In genomic region chr11:70930215-70930614, GRCh38 we compare ENCODE assay signal across 37 cellular contexts.
DNase-seq lines count a peak whose midpoint lies in the region; ATAC-seq, FAIRE-seq and TF ChIP-seq lines count a peak whose summit lies in the region.
"Had no signal": no experiment of that assay in that cellular context is flagged by ENCODE, and none has a peak within 500 bp of the region (broad histone marks: within the 10 kb centered on the region; RNA-seq: fewer than 3 reads in every experiment).

No MANE protein-coding gene starts in this region.

- ATAC-seq in HepG2 (no peak), right lobe of liver (no peak), K562 (no peak), HG02642 (IDR thresholded peaks at IDR 0.05; ENCODE audit: poor library complexity, unreplicated experiment) (no peak)
- ATAC-seq: A549; CD8-positive, alpha-beta T cell had no signal

- POLR2A ChIA-PET in HepG2 (lab: Yijun Ruan, JAX) (no interaction called here), K562 (lab: Yijun Ruan, JAX) (no interaction called here)

- no peak overlapping the region for H3K4me2 ChIP-seq in HepG2 (ENCODE audit: low read depth, low read length)
- H3K4me2 ChIP-seq in K562 (ENCODE audit: insufficient read depth, low read length), result no peak overlapping the region
- H3K4me2 ChIP-seq: A549; BLaER1; BLaER1 treated with 17β-estradiol and CSF1 and Interleukin-3, amounts not matched to agents 10 nM and 100 nM had no signal

- H3K9ac ChIP-seq in HepG2 (ENCODE audit: insufficient read depth, low read depth, low read length) (no peak overlapping the region), K562 (ENCODE audit: insufficient read depth in 1 of 2, low read depth in 2 of 2, low read length in 2 of 2) (no peak overlapping the region), kidney (ENCODE audit: low read length in 2 of 2) (no peak overlapping the region)
- H3K9ac ChIP-seq: BLaER1; BLaER1 treated with 17β-estradiol and CSF1 and Interleukin-3, amounts not matched to agents 10 nM and 100 nM had no signal

- FAIRE-seq in HepG2 (lab: Jason Lieb, UNC), result no peak
- no peak for FAIRE-seq in K562 (lab: Jason Lieb, UNC)
- peak; percentile 18 for FAIRE-seq in bronchial epithelial cell (lab: Jason Lieb, UNC)
- FAIRE-seq in kidney (lab: Jason Lieb, UNC), result no peak
- FAIRE-seq: A204.1, A549, D721Med had no signal

- intact Hi-C loops in HepG2 (cut with micrococcal nuclease; ENCODE audit: unreplicated experiment) (no loop called here), right lobe of liver (cut with DNase I) (no loop called here), K562 (cut with micrococcal nuclease) (no loop called here), kidney (cut with DNase I) (no loop called here)

- no peak for TF ChIP-seq CTCF in HepG2 (CRISPR knock-in tag; IDR thresholded peaks at IDR 0.05)
- TF ChIP-seq CTCF in right lobe of liver (IDR thresholded peaks at IDR 0.05), result no peak
- TF ChIP-seq CTCF in K562 (IDR thresholded peaks at IDR 0.05 in 2 of 3, conservative IDR thresholded peaks at IDR 0.05 in 1 of 3; ENCODE audit: insufficient read depth in 2 of 3, low read depth in 1 of 3, low read length in 3 of 3), result no peak
- TF ChIP-seq CTCF in bronchial epithelial cell (IDR thresholded peaks at IDR 0.05; ENCODE audit: insufficient read depth, low read length, severe bottlenecking), result no peak
- TF ChIP-seq CTCF in kidney (IDR thresholded peaks at IDR 0.05; ENCODE audit: borderline replicate concordance, extremely low read depth, insufficient read depth), result no peak
- no peak for TF ChIP-seq CTCF in osteocyte (IDR thresholded peaks at IDR 0.05)

- no peak for DNase-seq in HepG2 (ENCODE audit: low spot score)
- no peak for DNase-seq in right lobe of liver
- no peak for DNase-seq in K562 (ENCODE audit: extremely low read depth in 1 of 4, low spot score in 3 of 4)
- no peak for DNase-seq in bronchial epithelial cell (ENCODE audit: low read depth)
- peak; percentile 35 for DNase-seq in kidney
- DNase-seq in osteocyte (ENCODE audit: extremely low spot score, unreplicated experiment), result no peak
- no peak for DNase-seq in NOMO-1 (lab: John Stamatoyannopoulos, UW; ENCODE audit: unreplicated experiment in 2 of 2)
- DNase-seq: 8988T; ACHN; AML-193; BE2C; C1 segment of cervical spinal cord; Caco-2; Calu3; CD4-positive, alpha-beta memory T cell; CD4-positive, alpha-beta T cell; CD4-positive, CD25-positive, alpha-beta regulatory T cell; CD8-positive, alpha-beta memory T cell; CD8-positive, alpha-beta T cell; COR-L47; DMS 273 treated with DMSO at 0.1 percent for 48 hours; DMS153; DMS53; DMS79; DMS79 treated with DMSO at 0.1 percent for 48 hours; DND-41; EL had no signal

- no peak overlapping the region for H3K27ac Mint-ChIP-seq in osteocyte (ENCODE audit: unreplicated experiment)
- H3K27ac Mint-ChIP-seq: B cell; CD14-positive monocyte; CD4-positive, alpha-beta memory T cell; CD4-positive, alpha-beta T cell; CD4-positive, CD25-positive, alpha-beta regulatory T cell; CD8-positive, alpha-beta T cell had no signal

- no peak overlapping the region for H2AFZ ChIP-seq in HepG2 (ENCODE audit: low read length)
- H2AFZ ChIP-seq in K562 (ENCODE audit: low read depth, low read length), result no peak overlapping the region

- no peak overlapping the region for H3K4me3 Mint-ChIP-seq in osteocyte (ENCODE audit: unreplicated experiment)
- H3K4me3 Mint-ChIP-seq: B cell; CD4-positive, alpha-beta memory T cell; CD4-positive, alpha-beta T cell; CD4-positive, CD25-positive, alpha-beta regulatory T cell; CD8-positive, alpha-beta memory T cell; CD8-positive, alpha-beta T cell had no signal

- no peak overlapping the region for H3K27ac ChIP-seq in HepG2 (ENCODE audit: extremely low read length, insufficient read depth, low read length)
- H3K27ac ChIP-seq in right lobe of liver, result no peak overlapping the region
- no peak overlapping the region for H3K27ac ChIP-seq in K562 (ENCODE audit: extremely low read depth, low read depth, low read length)
- H3K27ac ChIP-seq in kidney (ENCODE audit: low read depth in 2 of 2, low read length in 2 of 2), result no peak overlapping the region
- H3K27ac ChIP-seq: 22Rv1; A549; BLaER1; BLaER1 treated with 17β-estradiol and CSF1 and Interleukin-3, amounts not matched to agents 10 nM and 100 nM; C4-2B had no signal

- no peaks in the 10 kb centered on the region for H3K36me3 Mint-ChIP-seq in osteocyte (ENCODE audit: unreplicated experiment)
- H3K36me3 Mint-ChIP-seq: CD14-positive monocyte; CD4-positive, alpha-beta memory T cell; CD4-positive, CD25-positive, alpha-beta regulatory T cell; CD8-positive, alpha-beta memory T cell; CD8-positive, alpha-beta T cell had no signal

- H3K9me1 ChIP-seq in K562 (ENCODE audit: control insufficient read depth, insufficient read depth, low read length), result no peaks in the 10 kb centered on the region

- H3K9me3 ChIP-seq in HepG2 (ENCODE audit: low read length) (no peaks in the 10 kb centered on the region), right lobe of liver (no peaks in the 10 kb centered on the region), K562 (replicated peaks; ENCODE audit: control insufficient read depth, insufficient read depth, low read depth, low read length) (no peaks in the 10 kb centered on the region), kidney (ENCODE audit: control insufficient read depth in 1 of 2, low read length in 2 of 2) (peaks cover 0 to 2% of the 10 kb centered on the region in 2 donors)
- H3K9me3 ChIP-seq: BE2C, BLaER1 had no signal

- TF ChIP-seq EP300 in HepG2 (IDR thresholded peaks at IDR 0.05; ENCODE audit: low read depth in 2 of 2, low read length in 2 of 2) (no peak), HepG2 (CRISPR knock-in tag; IDR thresholded peaks at IDR 0.05; ENCODE audit: borderline replicate concordance) (no peak), K562 (IDR thresholded peaks at IDR 0.05; ENCODE audit: low read length) (no peak)

- H3K79me2 ChIP-seq in HepG2 (ENCODE audit: insufficient read depth, low read length) (peaks cover 4% of the 10 kb centered on the region), K562 (ENCODE audit: control insufficient read depth, insufficient read depth, low read length) (no peaks in the 10 kb centered on the region)

- CTCF ChIA-PET in HepG2 (lab: Yijun Ruan, JAX; ENCODE audit: low intra/inter-chr PET ratio, low total read pairs), result no interaction called here
- CTCF ChIA-PET in K562 (lab: Yijun Ruan, JAX; ENCODE audit: low intra/inter-chr PET ratio), result no interaction called here

- in situ Hi-C loops in HepG2 (cut with HindIII; ENCODE audit: extremely low pct_ligation_motif_present, low pct_unique_long_range_greater_than_20kb), result no loop called here
- in situ Hi-C loops in K562 (cut with MboI), result no loop called here

- peaks cover 5% of the 10 kb centered on the region; the same call in 1 of the 2 replicates for H4K20me1 ChIP-seq in HepG2 (ENCODE audit: insufficient read depth, low read length)
- H4K20me1 ChIP-seq in K562 (replicated peaks; ENCODE audit: control insufficient read depth, insufficient read depth, low read length), result no peaks in the 10 kb centered on the region
- H4K20me1 ChIP-seq: BLaER1; BLaER1 treated with 17β-estradiol and CSF1 and Interleukin-3, amounts not matched to agents 10 nM and 100 nM had no signal

- 97% methylated on average over 3 of the region's 3 CpGs for WGBS in HepG2 (ENCODE audit: low lambda C conversion rate)
- WGBS in right lobe of liver (ENCODE audit: insufficient coverage, low coverage, low lambda C conversion rate, missing lambda C conversion rate), result 96% methylated on average over 3 of the region's 3 CpGs
- WGBS in K562 (ENCODE audit: insufficient coverage, low coverage, missing lambda C conversion rate), result 2% methylated on average over 3 of the region's 3 CpGs

- peaks cover 20% of the 10 kb centered on the region for H3K9me3 Mint-ChIP-seq in osteocyte (ENCODE audit: unreplicated experiment)
- H3K9me3 Mint-ChIP-seq: CD4-positive, alpha-beta T cell; CD8-positive, alpha-beta T cell had no signal

- BruUV-seq in HepG2 (replicated peaks; lab: Mats Ljungman, UMichigan) (no TSS peak), K562 (replicated peaks; lab: Mats Ljungman, UMichigan) (no TSS peak)

- H3K36me3 ChIP-seq in HepG2 (replicated peaks in 1 of 2; ENCODE audit: control insufficient read depth in 1 of 2, insufficient read depth in 2 of 2, low read length in 2 of 2), result peaks cover 6 to 46% of the 10 kb centered on the region in 2 experiments
- H3K36me3 ChIP-seq in right lobe of liver, result no peaks in the 10 kb centered on the region
- H3K36me3 ChIP-seq in K562 (ENCODE audit: control insufficient read depth, insufficient read depth, low read length), result no peaks in the 10 kb centered on the region
- no peaks in the 10 kb centered on the region for H3K36me3 ChIP-seq in bronchial epithelial cell (ENCODE audit: control insufficient read depth, insufficient read depth, low read length)
- peaks cover 2 to 3% of the 10 kb centered on the region in 2 donors for H3K36me3 ChIP-seq in kidney (ENCODE audit: control insufficient read depth in 1 of 2, insufficient read depth in 2 of 2, low read length in 2 of 2)
- H3K36me3 ChIP-seq: BE2C; BLaER1; BLaER1 treated with 17β-estradiol and CSF1 and Interleukin-3, amounts not matched to agents 10 nM and 100 nM had no signal

- no peaks in the 10 kb centered on the region for H3K4me1 Mint-ChIP-seq in osteocyte (ENCODE audit: unreplicated experiment)
- H3K4me1 Mint-ChIP-seq: B cell; CD14-positive monocyte; CD4-positive, alpha-beta memory T cell; CD4-positive, CD25-positive, alpha-beta regulatory T cell; CD8-positive, alpha-beta memory T cell had no signal

- H3K4me3 ChIP-seq in HepG2 (replicated peaks in 1 of 3; ENCODE audit: insufficient read depth in 1 of 3, low read depth in 2 of 3, low read length in 3 of 3), result no peak overlapping the region
- H3K4me3 ChIP-seq in right lobe of liver, result no peak overlapping the region
- no peak overlapping the region for H3K4me3 ChIP-seq in K562
- H3K4me3 ChIP-seq in bronchial epithelial cell (ENCODE audit: low read depth, low read length), result no peak overlapping the region
- H3K4me3 ChIP-seq in kidney (ENCODE audit: low read length in 2 of 2), result no peak overlapping the region
- H3K4me3 ChIP-seq: A549; BLaER1; BLaER1 treated with 17β-estradiol and CSF1 and Interleukin-3, amounts not matched to agents 10 nM and 100 nM had no signal

- TF ChIP-seq RAD21 in HepG2 (CRISPR knock-in tag; IDR thresholded peaks at IDR 0.05), result no peak
- TF ChIP-seq RAD21 in K562 (CRISPR knock-in tag; conservative IDR thresholded peaks at IDR 0.05 in 1 of 2, IDR thresholded peaks at IDR 0.05 in 1 of 2), result no peak

- no peaks in the 10 kb centered on the region for H3K27me3 ChIP-seq in HepG2 (ENCODE audit: control insufficient read depth in 1 of 2, insufficient read depth in 2 of 2, low read length in 2 of 2)
- H3K27me3 ChIP-seq in right lobe of liver, result no peaks in the 10 kb centered on the region
- peaks cover 0 to 6% of the 10 kb centered on the region in 2 experiments; a peak in 2 of 5 replicates for H3K27me3 ChIP-seq in K562 (ENCODE audit: control insufficient read depth in 2 of 2, insufficient read depth in 2 of 2, low read length in 2 of 2)
- no peaks in the 10 kb centered on the region for H3K27me3 ChIP-seq in bronchial epithelial cell (ENCODE audit: control insufficient read depth, insufficient read depth, low read length)
- H3K27me3 ChIP-seq: BE2C; BLaER1; BLaER1 treated with 17β-estradiol and CSF1 and Interleukin-3, amounts not matched to agents 10 nM and 100 nM had no signal

- peaks cover 3% of the 10 kb centered on the region; the same call in 1 of the 2 replicates for H3K4me1 ChIP-seq in HepG2 (ENCODE audit: insufficient read depth, low read length)
- H3K4me1 ChIP-seq in right lobe of liver, result no peaks in the 10 kb centered on the region
- H3K4me1 ChIP-seq in K562 (replicated peaks in 1 of 2; ENCODE audit: control insufficient read depth in 2 of 2, insufficient read depth in 2 of 2, low read length in 2 of 2), result no peaks in the 10 kb centered on the region
- H3K4me1 ChIP-seq in kidney (ENCODE audit: control insufficient read depth in 1 of 2, insufficient read depth in 1 of 2, low read depth in 1 of 2, low read length in 2 of 2), result no peaks in the 10 kb centered on the region
- H3K4me1 ChIP-seq: BE2C, Caco-2 had no signal

- H3K27me3 Mint-ChIP-seq in osteocyte (ENCODE audit: unreplicated experiment), result no peaks in the 10 kb centered on the region
- H3K27me3 Mint-ChIP-seq: CD4-positive, CD25-positive, alpha-beta regulatory T cell had no signal

- TF ChIP-seq POLR2A in HepG2 (IDR thresholded peaks at IDR 0.05; ENCODE audit: insufficient read depth in 1 of 2, low read depth in 2 of 2, low read length in 2 of 2) (no peak), right lobe of liver (IDR thresholded peaks at IDR 0.05) (no peak), K562 (conservative IDR thresholded peaks at IDR 0.05) (no peak)

Comparison
In these comparisons a context has a peak if more than half of its experiments do, and no peak if none do; other contexts are left out.
1. Of the 241 proteins assayed by ChIP-seq in both HepG2 and K562: peak only in HepG2: ZNF12; only in K562: none; in both: none; in neither: 240.